2 cellular contexts compared by ENCODE assay signal in the genomic region with DNA sequence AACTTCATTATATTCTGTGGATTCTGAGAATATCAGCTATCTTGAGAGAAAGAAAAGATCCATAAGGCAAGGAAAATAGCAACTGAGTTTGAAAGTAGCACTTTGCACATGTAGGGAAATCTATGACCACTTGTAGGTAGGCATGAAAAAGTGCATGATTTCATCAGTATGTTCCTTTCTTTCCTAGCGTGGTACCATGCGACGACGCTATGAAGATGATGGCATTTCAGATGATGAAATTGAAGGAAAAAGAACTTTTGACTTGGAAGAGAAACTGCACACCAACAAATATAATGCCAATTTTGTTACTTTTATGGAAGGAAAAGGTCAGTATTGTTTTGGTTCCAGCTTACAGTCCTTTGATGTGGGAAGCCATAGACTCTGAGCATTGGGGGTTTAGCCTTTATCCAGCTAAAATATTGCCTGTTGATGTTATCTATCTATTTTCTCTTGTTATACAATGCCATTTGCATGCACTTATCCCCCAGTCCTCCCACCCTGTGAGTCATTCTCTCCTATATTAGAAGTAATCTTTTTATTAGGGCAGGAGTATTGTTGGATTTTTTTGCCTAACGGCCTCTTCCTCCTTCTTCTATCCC.
TF ChIP-seq lines count a peak whose summit lies in the region.

No MANE protein-coding gene starts in this region.

TF ChIP-seq in HEK293, 187 proteins besides CTCF, POLR2A, EP300 and RAD21 (continued from another document):
- TF ChIP-seq, protein P1, sequence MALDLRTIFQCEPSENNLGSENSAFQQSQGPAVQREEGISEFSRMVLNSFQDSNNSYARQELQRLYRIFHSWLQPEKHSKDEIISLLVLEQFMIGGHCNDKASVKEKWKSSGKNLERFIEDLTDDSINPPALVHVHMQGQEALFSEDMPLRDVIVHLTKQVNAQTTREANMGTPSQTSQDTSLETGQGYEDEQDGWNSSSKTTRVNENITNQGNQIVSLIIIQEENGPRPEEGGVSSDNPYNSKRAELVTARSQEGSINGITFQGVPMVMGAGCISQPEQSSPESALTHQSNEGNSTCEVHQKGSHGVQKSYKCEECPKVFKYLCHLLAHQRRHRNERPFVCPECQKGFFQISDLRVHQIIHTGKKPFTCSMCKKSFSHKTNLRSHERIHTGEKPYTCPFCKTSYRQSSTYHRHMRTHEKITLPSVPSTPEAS (tag by site-specific recombination; IDR thresholded peaks at IDR 0.05) = no peak
- TF ChIP-seq KLF1 (tag by site-specific recombination; IDR thresholded peaks at IDR 0.05) = no peak
- TF ChIP-seq TCF7L2 (IDR thresholded peaks at IDR 0.05; ENCODE audit: borderline replicate concordance, low read depth, low read length) = peak; percentile 94
- peak; percentile 52; the same call in 1 of the 2 replicates for TF ChIP-seq SCRT2 (tag by site-specific recombination; IDR thresholded peaks at IDR 0.05)
- TF ChIP-seq FEZF1 (tag by site-specific recombination; IDR thresholded peaks at IDR 0.05) = peak; percentile 26; the same call in 1 of the 2 replicates
- TF ChIP-seq, protein P2, sequence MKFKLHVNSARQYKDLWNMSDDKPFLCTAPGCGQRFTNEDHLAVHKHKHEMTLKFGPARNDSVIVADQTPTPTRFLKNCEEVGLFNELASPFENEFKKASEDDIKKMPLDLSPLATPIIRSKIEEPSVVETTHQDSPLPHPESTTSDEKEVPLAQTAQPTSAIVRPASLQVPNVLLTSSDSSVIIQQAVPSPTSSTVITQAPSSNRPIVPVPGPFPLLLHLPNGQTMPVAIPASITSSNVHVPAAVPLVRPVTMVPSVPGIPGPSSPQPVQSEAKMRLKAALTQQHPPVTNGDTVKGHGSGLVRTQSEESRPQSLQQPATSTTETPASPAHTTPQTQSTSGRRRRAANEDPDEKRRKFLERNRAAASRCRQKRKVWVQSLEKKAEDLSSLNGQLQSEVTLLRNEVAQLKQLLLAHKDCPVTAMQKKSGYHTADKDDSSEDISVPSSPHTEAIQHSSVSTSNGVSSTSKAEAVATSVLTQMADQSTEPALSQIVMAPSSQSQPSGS (tag by site-specific recombination; IDR thresholded peaks at IDR 0.05; ENCODE audit: low read depth) = peak; percentile 54; the same call in 1 of the 2 replicates
- TF ChIP-seq KLF16 (tag by site-specific recombination; IDR thresholded peaks at IDR 0.05) = peak; percentile 51
- TF ChIP-seq, protein P3, sequence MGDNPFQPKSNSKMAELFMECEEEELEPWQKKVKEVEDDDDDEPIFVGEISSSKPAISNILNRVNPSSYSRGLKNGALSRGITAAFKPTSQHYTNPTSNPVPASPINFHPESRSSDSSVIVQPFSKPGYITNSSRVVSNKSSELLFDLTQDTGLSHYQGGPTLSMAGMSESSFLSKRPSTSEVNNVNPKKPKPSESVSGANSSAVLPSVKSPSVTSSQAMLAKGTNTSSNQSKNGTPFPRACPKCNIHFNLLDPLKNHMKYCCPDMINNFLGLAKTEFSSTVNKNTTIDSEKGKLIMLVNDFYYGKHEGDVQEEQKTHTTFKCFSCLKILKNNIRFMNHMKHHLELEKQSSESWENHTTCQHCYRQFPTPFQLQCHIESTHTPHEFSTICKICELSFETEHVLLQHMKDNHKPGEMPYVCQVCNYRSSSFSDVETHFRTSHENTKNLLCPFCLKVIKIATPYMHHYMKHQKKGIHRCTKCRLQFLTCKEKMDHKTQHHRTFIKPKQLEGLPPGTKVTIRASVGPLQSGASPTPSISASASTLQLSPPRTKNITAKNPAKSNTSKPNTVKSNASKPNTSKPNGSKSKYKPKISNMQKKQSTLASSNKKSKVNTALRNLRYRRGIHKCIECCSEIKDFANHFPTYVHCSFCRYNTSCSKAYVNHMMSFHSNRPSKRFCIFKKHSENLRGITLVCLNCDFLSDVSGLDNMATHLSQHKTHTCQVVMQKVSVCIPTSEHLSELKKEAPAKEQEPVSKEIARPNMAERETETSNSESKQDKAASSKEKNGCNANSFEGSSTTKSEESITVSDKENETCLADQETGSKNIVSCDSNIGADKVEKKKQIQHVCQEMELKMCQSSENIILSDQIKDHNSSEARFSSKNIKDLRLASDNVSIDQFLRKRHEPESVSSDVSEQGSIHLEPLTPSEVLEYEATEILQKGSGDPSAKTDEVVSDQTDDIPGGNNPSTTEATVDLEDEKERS (tag by site-specific recombination; IDR thresholded peaks at IDR 0.05) = no peak
- TF ChIP-seq, protein P4, sequence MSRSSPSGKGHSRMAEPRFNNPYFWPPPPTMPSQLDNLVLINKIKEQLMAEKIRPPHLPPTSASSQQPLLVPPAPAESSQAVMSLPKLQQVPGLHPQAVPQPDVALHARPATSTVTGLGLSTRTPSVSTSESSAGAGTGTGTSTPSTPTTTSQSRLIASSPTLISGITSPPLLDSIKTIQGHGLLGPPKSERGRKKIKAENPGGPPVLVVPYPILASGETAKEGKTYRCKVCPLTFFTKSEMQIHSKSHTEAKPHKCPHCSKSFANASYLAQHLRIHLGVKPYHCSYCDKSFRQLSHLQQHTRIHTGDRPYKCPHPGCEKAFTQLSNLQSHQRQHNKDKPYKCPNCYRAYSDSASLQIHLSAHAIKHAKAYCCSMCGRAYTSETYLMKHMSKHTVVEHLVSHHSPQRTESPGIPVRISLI (tag by site-specific recombination; IDR thresholded peaks at IDR 0.05) = no peak

TF ChIP-seq in SK-N-SH, 30 proteins besides CTCF, POLR2A, EP300 and RAD21 (continued from another document):
- TF ChIP-seq JUND (IDR thresholded peaks at IDR 0.05) (peak; percentile 56), NFIC (IDR thresholded peaks at IDR 0.05; ENCODE audit: borderline replicate concordance) (peak; percentile 11; the same call in 1 of the 2 replicates), FOXJ3 (CRISPR knock-in tag; IDR thresholded peaks at IDR 0.05) (no peak), FOSL2 (IDR thresholded peaks at IDR 0.05; ENCODE audit: borderline replicate concordance, low read depth) (peak; percentile 51; the same call in 1 of the 2 replicates)
